In the genomic region with DNA sequence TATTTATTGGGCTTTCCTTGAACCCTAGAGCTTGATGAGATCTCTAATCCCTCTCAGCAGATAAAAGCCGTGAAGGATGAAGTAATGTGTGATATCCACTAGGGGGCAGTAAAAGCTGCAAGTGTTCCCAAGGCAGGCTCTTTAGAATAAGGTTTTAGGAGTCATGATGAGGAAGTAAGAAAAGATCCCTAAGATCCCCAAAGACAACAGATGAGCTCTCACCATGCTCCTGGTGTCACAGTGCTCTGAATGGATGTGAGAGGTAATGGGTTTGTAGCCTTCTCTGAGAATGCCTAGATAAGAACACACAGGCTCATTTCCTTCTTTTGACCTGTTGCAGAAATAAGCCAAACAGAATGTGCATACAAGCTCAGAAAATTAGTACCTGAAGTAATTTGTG, we compare ENCODE assay signal across 8 cellular contexts.
DNase-seq lines count a peak whose midpoint lies in the region; ATAC-seq and TF ChIP-seq lines count a peak whose summit lies in the region.

No MANE protein-coding gene starts in this region.

- H3K4me3 Mint-ChIP-seq in activated naive CD8-positive, alpha-beta T cell treated with anti-CD3 and anti-CD28 coated beads, Interleukin-2, amount 50 U/mL, for 24 hours, result no peak overlapping the region

- DNase-seq in GM03348 (ENCODE audit: low spot score), result peak; percentile 64
- DNase-seq in GM23248, result peak; percentile 72
- DNase-seq in dermis microvascular lymphatic vessel endothelial cell (ENCODE audit: low read depth in 2 of 2), result peak; percentile 15 to 39
- DNase-seq in midbrain (lab: John Stamatoyannopoulos, UW), result peak; percentile 71
- DNase-seq in UCSD-AML1 (lab: John Stamatoyannopoulos, UW; ENCODE audit: unreplicated experiment), result no peak
- no peak for DNase-seq in activated naive CD8-positive, alpha-beta T cell treated with anti-CD3 and anti-CD28 coated beads, Interleukin-2, amount 50 U/mL, for 24 hours

- H3K4me3 ChIP-seq in GM23248 (no peak overlapping the region), KMS-11 (IDR thresholded peaks at IDR 0.05; ENCODE audit: insufficient read depth, low read depth, low read length) (no peak overlapping the region), OCI-LY1 (ENCODE audit: low read depth, low read length, poor library complexity, severe bottlenecking) (no peak overlapping the region)

- TF ChIP-seq CTCF in KMS-11 (conservative IDR thresholded peaks at IDR 0.05; ENCODE audit: low read depth, low read length) (peak; percentile 93), OCI-LY1 (IDR thresholded peaks at IDR 0.05; ENCODE audit: low read length) (peak; percentile 91)

- H3K27me3 Mint-ChIP-seq in activated naive CD8-positive, alpha-beta T cell treated with anti-CD3 and anti-CD28 coated beads, Interleukin-2, amount 50 U/mL, for 24 hours, result no peaks in the 10 kb centered on the region

- in situ Hi-C loops in GM23248 (cut with MboI), result no loop called here

- no peak for ATAC-seq in activated naive CD8-positive, alpha-beta T cell treated with anti-CD3 and anti-CD28 coated beads, Interleukin-2, amount 50 U/mL, for 24 hours

- no peak overlapping the region for H3K27ac ChIP-seq in GM23248
- no peak overlapping the region for H3K27ac ChIP-seq in KMS-11
- no peak overlapping the region for H3K27ac ChIP-seq in OCI-LY1 (ENCODE audit: low read depth, low read length, poor library complexity, severe bottlenecking)

- H3K9ac ChIP-seq in GM23248 (no peak overlapping the region), KMS-11 (no peak overlapping the region), OCI-LY1 (ENCODE audit: low read length) (no peak overlapping the region)

- no peaks in the 10 kb centered on the region for H3F3A ChIP-seq in GM23248 (ENCODE audit: insufficient read depth)
- no peaks in the 10 kb centered on the region for H3F3A ChIP-seq in OCI-LY1 (ENCODE audit: insufficient read depth, low read length)

- H3K9me3 Mint-ChIP-seq in activated naive CD8-positive, alpha-beta T cell treated with anti-CD3 and anti-CD28 coated beads, Interleukin-2, amount 50 U/mL, for 24 hours, result no peaks in the 10 kb centered on the region

- H3K9me2 ChIP-seq in GM23248 (ENCODE audit: insufficient read depth) (no peaks in the 10 kb centered on the region), OCI-LY1 (ENCODE audit: low read depth, low read length) (no peaks in the 10 kb centered on the region)

- H3K79me2 ChIP-seq in GM23248 (ENCODE audit: insufficient read depth) (no peaks in the 10 kb centered on the region), KMS-11 (ENCODE audit: insufficient read depth, low read depth) (no peaks in the 10 kb centered on the region), OCI-LY1 (ENCODE audit: insufficient read depth, low read length) (no peaks in the 10 kb centered on the region)

- H3K27me3 ChIP-seq in GM23248 (replicated peaks; ENCODE audit: insufficient read depth) (peaks cover 25% of the 10 kb centered on the region), KMS-11 (ENCODE audit: insufficient read depth, low read depth) (no peaks in the 10 kb centered on the region), OCI-LY1 (ENCODE audit: insufficient read depth, low read length) (no peaks in the 10 kb centered on the region)

- 0 to 4% methylated on average over 1 of the region's 1 CpG for WGBS in GM23248 (ENCODE audit: low coverage in 1 of 2, low lambda C conversion rate in 2 of 2, missing lambda C conversion rate in 2 of 2), 2 experiments

- no peaks in the 10 kb centered on the region for H3K36me3 ChIP-seq in GM23248 (ENCODE audit: low read depth)
- no peaks in the 10 kb centered on the region for H3K36me3 ChIP-seq in KMS-11 (ENCODE audit: insufficient read depth)
- no peaks in the 10 kb centered on the region for H3K36me3 ChIP-seq in OCI-LY1 (ENCODE audit: insufficient read depth, low read length)

- no peaks in the 10 kb centered on the region for H3K9me3 ChIP-seq in GM23248 (ENCODE audit: low read depth)
- H3K9me3 ChIP-seq in OCI-LY1 (ENCODE audit: low read length), result no peaks in the 10 kb centered on the region

- no peaks in the 10 kb centered on the region for H3K36me3 Mint-ChIP-seq in activated naive CD8-positive, alpha-beta T cell treated with anti-CD3 and anti-CD28 coated beads, Interleukin-2, amount 50 U/mL, for 24 hours (ENCODE audit: low read depth)

- no peak overlapping the region for H2AFZ ChIP-seq in GM23248
- no peak overlapping the region for H2AFZ ChIP-seq in KMS-11 (ENCODE audit: low read depth)
- no peak overlapping the region for H2AFZ ChIP-seq in OCI-LY1 (ENCODE audit: low read length)

- no peaks in the 10 kb centered on the region for H4K20me1 ChIP-seq in GM23248 (ENCODE audit: insufficient read depth)
- H4K20me1 ChIP-seq in KMS-11 (ENCODE audit: insufficient read depth), result no peaks in the 10 kb centered on the region
- H4K20me1 ChIP-seq in OCI-LY1 (ENCODE audit: insufficient read depth, low read length), result no peaks in the 10 kb centered on the region

- H3K4me2 ChIP-seq in GM23248 (ENCODE audit: unreplicated experiment) (no peak overlapping the region), KMS-11 (no peak overlapping the region), OCI-LY1 (ENCODE audit: low read length) (no peak overlapping the region)

- H3K4me1 Mint-ChIP-seq in activated naive CD8-positive, alpha-beta T cell treated with anti-CD3 and anti-CD28 coated beads, Interleukin-2, amount 50 U/mL, for 24 hours, result no peaks in the 10 kb centered on the region

- no peaks in the 10 kb centered on the region for H3K4me1 ChIP-seq in GM23248 (ENCODE audit: insufficient read depth)
- H3K4me1 ChIP-seq in KMS-11 (ENCODE audit: low read depth, poor library complexity, severe bottlenecking), result no peaks in the 10 kb centered on the region
- no peaks in the 10 kb centered on the region for H3K4me1 ChIP-seq in OCI-LY1 (ENCODE audit: insufficient read depth, low read length, severe bottlenecking)

- H3K27ac Mint-ChIP-seq in activated naive CD8-positive, alpha-beta T cell treated with anti-CD3 and anti-CD28 coated beads, Interleukin-2, amount 50 U/mL, for 24 hours, result no peak overlapping the region

Comparison
In these comparisons a context has a peak if more than half of its experiments do, and no peak if none do; other contexts are left out.
1. DNase-seq: peak in GM03348 (single experiment), GM23248 (single experiment), dermis microvascular lymphatic vessel endothelial cell (2 of 2) and midbrain (single experiment); none in UCSD-AML1 (single experiment) and activated naive CD8-positive, alpha-beta T cell treated with anti-CD3 and anti-CD28 coated beads, Interleukin-2, amount 50 U/mL, for 24 hours (single experiment).